8 cellular contexts compared by ENCODE assay signal in genomic region chr4:103198111-103198765, GRCh38. TPM values are rescaled to one million over a fixed set of nuclear protein-coding genes. Genes with fewer than 3 reads are reported as not detected.
DNase-seq lines count a peak whose midpoint lies in the region; ATAC-seq and TF ChIP-seq lines count a peak whose summit lies in the region.

Gene CENPE, minus strand, starts transcription at chr4:103198343. Its CDS starts 24 bp downstream, at chr4:103198319.

- peaks cover 7% of the 10 kb centered on the region for H3K36me3 Mint-ChIP-seq in natural killer cell treated with Interleukin-12 subunit alpha and Interleukin-12 subunit beta and Interleukin-15 and Interleukin-18, amount 100 ng/mL, for 72 hours

- peaks cover 10 to 11% of the 10 kb centered on the region in 2 donors for H3K27me3 Mint-ChIP-seq in natural killer cell treated with Interleukin-12 subunit alpha and Interleukin-12 subunit beta and Interleukin-15 and Interleukin-18, amount 100 ng/mL, for 72 hours

- H3K9me3 ChIP-seq in DOHH2 (ENCODE audit: control insufficient read depth, insufficient read depth, low read length) = no peaks in the 10 kb centered on the region

- peaks cover 25% of the 10 kb centered on the region for H3K79me2 ChIP-seq in DOHH2 (ENCODE audit: control insufficient read depth, low read length)
- peaks cover 13% of the 10 kb centered on the region for H3K79me2 ChIP-seq in KMS-11 (ENCODE audit: insufficient read depth, low read depth)

- peak within 1 kb of the TSS; percentile 86 for H2AFZ ChIP-seq in KMS-11 (ENCODE audit: low read depth)

- peak within 1 kb of the TSS; percentile 88 for H3K4me2 ChIP-seq in DOHH2 (ENCODE audit: low read length)
- H3K4me2 ChIP-seq in KMS-11 = peak within 1 kb of the TSS; percentile 96

- H3K4me3 Mint-ChIP-seq in natural killer cell treated with Interleukin-12 subunit alpha and Interleukin-12 subunit beta and Interleukin-15 and Interleukin-18, amount 100 ng/mL, for 72 hours = peak within 1 kb of the TSS; percentile 89

- no peak for TF ChIP-seq CTCF in DOHH2 (IDR thresholded peaks at IDR 0.05; ENCODE audit: low read depth, low read length, poor library complexity, severe bottlenecking)
- no peak for TF ChIP-seq CTCF in KMS-11 (conservative IDR thresholded peaks at IDR 0.05; ENCODE audit: low read depth, low read length)
- TF ChIP-seq CTCF in fibroblast of pulmonary artery (IDR thresholded peaks at IDR 0.05; ENCODE audit: low read length, missing control alignments) = no peak

- no peaks in the 10 kb centered on the region for H3K9me3 Mint-ChIP-seq in natural killer cell treated with Interleukin-12 subunit alpha and Interleukin-12 subunit beta and Interleukin-15 and Interleukin-18, amount 100 ng/mL, for 72 hours

- no peaks in the 10 kb centered on the region for H3K9me2 ChIP-seq in DOHH2 (replicated peaks; ENCODE audit: control insufficient read depth, low read length)

- H3F3A ChIP-seq in DOHH2 (ENCODE audit: control insufficient read depth, insufficient read depth) = no peaks in the 10 kb centered on the region

- H3K36me3 ChIP-seq in DOHH2 (ENCODE audit: control insufficient read depth, low read length) (peaks cover 46% of the 10 kb centered on the region), KMS-11 (ENCODE audit: insufficient read depth) (no peaks in the 10 kb centered on the region; the same call in 1 of the 2 replicates)

- H3K4me1 Mint-ChIP-seq in natural killer cell treated with Interleukin-12 subunit alpha and Interleukin-12 subunit beta and Interleukin-15 and Interleukin-18, amount 100 ng/mL, for 72 hours (ENCODE audit: low read depth in 2 of 2) = peaks cover 15% of the 10 kb centered on the region in 2 donors

- H3K27ac ChIP-seq in DOHH2 (ENCODE audit: low read depth, low read length) = peak within 1 kb of the TSS; percentile 49
- H3K27ac ChIP-seq in KMS-11 = peak within 1 kb of the TSS; percentile 29

- DNase-seq in RPMI7951 (ENCODE audit: low read depth) (peak; percentile 86), activated T-helper 1 cell treated with Interleukin-2 at 50 U/mL for 16 hours (ENCODE audit: low read depth) (peak; percentile 63), fibroblast of pulmonary artery (ENCODE audit: low read depth) (peak; percentile 89)
- DNase-seq in natural killer cell treated with Interleukin-12 subunit alpha and Interleukin-12 subunit beta and Interleukin-15 and Interleukin-18, amount 100 ng/mL, for 72 hours (ENCODE audit: low spot score) = peak; percentile 87
- peak; percentile 78 for DNase-seq in stimulated activated naive CD4-positive, alpha-beta T cell treated with Interleukin-2 at 50 U/mL for 16 hours (lab: John Stamatoyannopoulos, UW)

- H3K4me1 ChIP-seq in DOHH2 (ENCODE audit: control insufficient read depth, low read length) = peaks cover 24% of the 10 kb centered on the region
- H3K4me1 ChIP-seq in KMS-11 (ENCODE audit: low read depth, poor library complexity, severe bottlenecking) = peaks cover 11% of the 10 kb centered on the region

- H3K4me3 ChIP-seq in DOHH2 (ENCODE audit: low read length) (peak within 1 kb of the TSS; percentile 99), KMS-11 (IDR thresholded peaks at IDR 0.05; ENCODE audit: insufficient read depth, low read depth, low read length) (peak within 1 kb of the TSS; percentile 57), fibroblast of pulmonary artery (replicated peaks; ENCODE audit: low read depth, low read length) (peak within 1 kb of the TSS; percentile 82)

- no peaks in the 10 kb centered on the region for H3K27me3 ChIP-seq in DOHH2 (ENCODE audit: control insufficient read depth, low read length)
- H3K27me3 ChIP-seq in KMS-11 (ENCODE audit: insufficient read depth, low read depth) = no peaks in the 10 kb centered on the region

- peak within 1 kb of the TSS; percentile 79 for H3K9ac ChIP-seq in KMS-11

- peak within 1 kb of the TSS; percentile 74 to 85 for H3K27ac Mint-ChIP-seq in natural killer cell treated with Interleukin-12 subunit alpha and Interleukin-12 subunit beta and Interleukin-15 and Interleukin-18, amount 100 ng/mL, for 72 hours

- peak; percentile 91 for ATAC-seq in GM21786 (IDR thresholded peaks at IDR 0.05; ENCODE audit: unreplicated experiment)
- peak; percentile 93 to 96 for ATAC-seq in natural killer cell treated with Interleukin-12 subunit alpha and Interleukin-12 subunit beta and Interleukin-15 and Interleukin-18, amount 100 ng/mL, for 72 hours

- H4K20me1 ChIP-seq in DOHH2 (ENCODE audit: control insufficient read depth, insufficient read depth, low read depth, low read length) = no peaks in the 10 kb centered on the region
- no peaks in the 10 kb centered on the region for H4K20me1 ChIP-seq in KMS-11 (ENCODE audit: insufficient read depth)

RNA-seq across cellular contexts. Expression of gene CENPE, which starts in this region (rescaled TPM):
- total RNA-seq in RPMI7951 (2014; rRNA removed; shearing (Covaris generic)) = 26.7 and 36.9 TPM in 2 replicates
- 10 to 100 TPM; 29.7 to 69.6 TPM for total RNA-seq in natural killer cell treated with Interleukin-12 subunit alpha and Interleukin-12 subunit beta and Interleukin-15 and Interleukin-18, amount 100 ng/mL, for 72 hours

Comparison
In these comparisons a context has a peak if more than half of its experiments do, and no peak if none do; other contexts are left out.
1. Peak in every context shown above with its lines: DNase-seq, ATAC-seq, H3K4me3 ChIP-seq and H3K27ac ChIP-seq.